ENCODE assay signal across 21 cellular contexts in the genomic region with DNA sequence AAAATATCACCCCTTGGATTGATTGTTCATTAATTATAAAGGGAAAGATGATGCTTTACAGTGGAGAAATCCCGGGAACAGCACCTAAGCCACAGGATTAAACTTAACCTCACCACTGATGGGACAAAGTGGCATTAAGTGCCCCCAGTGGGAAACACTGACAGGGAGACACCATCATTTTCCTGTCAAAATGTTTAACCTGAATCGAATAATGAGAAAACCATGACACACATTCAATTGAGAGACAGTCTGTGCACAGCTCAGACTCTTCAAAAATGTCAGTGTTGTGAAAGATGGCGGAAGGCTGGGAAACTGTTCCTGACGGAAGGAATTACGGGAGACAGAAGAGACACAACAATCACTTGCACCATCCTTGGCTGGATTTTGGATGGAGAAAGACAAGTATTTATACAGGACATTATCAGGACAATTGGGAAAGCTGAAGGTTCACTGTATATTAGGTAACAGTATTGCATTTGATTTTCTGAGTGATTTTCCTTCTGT.
"Had no signal": no experiment of that assay in that cellular context is flagged by ENCODE, and none has a peak within 500 bp of the region (broad histone marks: within the 10 kb centered on the region; RNA-seq: fewer than 3 reads in every experiment).

No MANE protein-coding gene starts in this region.

- H3K4me3 Mint-ChIP-seq: immature natural killer cell, mesothelial cell of epicardium, naive B cell had no signal

- H3K27me3 ChIP-seq: hepatocyte had no signal

- H3K36me3 ChIP-seq: esophagus squamous epithelium, gastrocnemius medialis, left lung, lower lobe of right lung had no signal

- H3K4me1 ChIP-seq: esophagus squamous epithelium, gastrocnemius medialis, left lung, lower lobe of right lung had no signal

- ATAC-seq: gastrocnemius medialis, left cardiac atrium, left ventricle myocardium superior, lower lobe of right lung, mucosa of descending colon had no signal

- H3K9me3 ChIP-seq: esophagus squamous epithelium, gastrocnemius medialis, left lung, lower lobe of right lung, mucosa of descending colon had no signal

- H3K36me3 Mint-ChIP-seq: immature natural killer cell, naive B cell had no signal

- H3K4me2 ChIP-seq: hepatocyte had no signal

- H2AFZ ChIP-seq: hepatocyte had no signal

- H3K27ac ChIP-seq: coronary artery, dorsolateral prefrontal cortex, esophagus squamous epithelium, gastrocnemius medialis, hepatocyte, left lung, lower lobe of right lung had no signal

- H3K79me2 ChIP-seq: hepatocyte had no signal

- H3K9me3 Mint-ChIP-seq: immature natural killer cell, naive B cell had no signal

- H3K4me3 ChIP-seq: coronary artery, dorsolateral prefrontal cortex, esophagus squamous epithelium, gastrocnemius medialis, hepatocyte, left lung, lower lobe of right lung, mucosa of descending colon had no signal

- DNase-seq: dermis blood vessel endothelial cell; dorsolateral prefrontal cortex; effector CD4-positive, alpha-beta T cell; effector memory CD4-positive, alpha-beta T cell; esophagus squamous epithelium; foreskin fibroblast; foreskin melanocyte; gastrocnemius medialis; glutamatergic neuron; hypothalamus; immature natural killer cell; left cardiac atrium; left lung; left ventricle myocardium superior; lower lobe of right lung; mesenchymal stem cell; mucosa of descending colon; naive B cell had no signal

- H3K27ac Mint-ChIP-seq: immature natural killer cell, mesothelial cell of epicardium, naive B cell had no signal

- H3K4me1 Mint-ChIP-seq: immature natural killer cell, mesothelial cell of epicardium, naive B cell had no signal
